Comparison of ENCODE assay signal across 9 cellular contexts in the genomic region with DNA sequence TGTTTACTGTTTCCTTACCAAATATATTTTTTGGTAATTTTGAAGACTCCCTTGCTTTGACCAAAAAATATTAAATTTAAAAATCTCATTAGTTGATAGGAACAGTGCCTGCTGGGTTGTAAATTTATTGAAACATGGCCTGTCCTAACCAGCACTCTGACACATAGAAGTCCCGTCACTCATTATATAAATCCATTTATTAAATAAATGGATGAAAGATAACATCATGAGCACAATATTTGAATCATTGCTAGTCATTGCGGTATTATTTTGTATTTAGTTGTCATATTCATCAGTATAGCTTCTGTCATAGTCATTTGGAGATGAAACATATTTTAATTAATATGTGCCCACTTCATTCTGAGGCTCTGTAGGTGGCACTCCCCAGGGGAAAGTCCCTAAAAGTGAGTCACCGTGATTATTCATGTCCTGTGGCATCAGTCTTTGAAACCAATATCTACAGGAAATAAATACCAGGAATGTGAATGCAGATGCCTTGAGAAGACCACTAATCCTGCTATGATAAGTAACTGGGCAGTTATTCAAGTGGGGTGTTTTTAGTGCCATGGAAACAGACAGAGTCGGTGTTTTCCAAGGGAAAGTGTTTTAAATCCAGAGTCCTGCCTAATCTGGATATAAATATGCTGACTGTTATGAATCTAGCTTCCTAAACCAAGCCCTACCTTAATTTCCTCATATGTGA.
DNase-seq lines count a peak whose midpoint lies in the region; ATAC-seq and TF ChIP-seq lines count a peak whose summit lies in the region.
"Had no signal": no experiment of that assay in that cellular context is flagged by ENCODE, and none has a peak within 500 bp of the region (broad histone marks: within the 10 kb centered on the region; RNA-seq: fewer than 3 reads in every experiment).

No MANE protein-coding gene starts in this region.

- ATAC-seq in activated CD4-positive, alpha-beta T cell treated with anti-CD3 and anti-CD28 coated beads for 36 hours = peak; percentile 74
- ATAC-seq in HG03439 (IDR thresholded peaks at IDR 0.05; ENCODE audit: unreplicated experiment) = no peak
- no peak for ATAC-seq in HG02981 (IDR thresholded peaks at IDR 0.05; ENCODE audit: unreplicated experiment)

- TF ChIP-seq CTCF in fibroblast of pulmonary artery (IDR thresholded peaks at IDR 0.05; ENCODE audit: low read length, missing control alignments) = no peak

- CTCF ChIA-PET in activated CD4-positive, alpha-beta T cell treated with anti-CD3 and anti-CD28 coated beads for 36 hours (lab: Charles Lee) = interaction anchor here (1.6 to 1.7 kb wide), 2 partner anchors 11 to 176 kb away, joined by 5 read pairs; no protein-coding TSS in a partner anchor
- CTCF ChIA-PET in activated CD4-positive, alpha-beta T cell treated with anti-CD3 and anti-CD28 coated beads, Interleukin-2, amount 10 ng/mL, durations not matched to agents 7 days and 5 days (lab: Charles Lee) = interaction anchor here (1.8 kb wide), 1 partner anchor 8 kb away, joined by 4 read pairs; no protein-coding TSS in a partner anchor

- no peaks in the 10 kb centered on the region for H3K9me3 Mint-ChIP-seq in activated CD4-positive, alpha-beta T cell treated with anti-CD3 and anti-CD28 coated beads for 36 hours (ENCODE audit: low read depth)
- no peaks in the 10 kb centered on the region for H3K9me3 Mint-ChIP-seq in activated CD4-positive, alpha-beta T cell treated with anti-CD3 and anti-CD28 coated beads, Interleukin-2, amount 10 ng/mL, durations not matched to agents 7 days and 5 days
- H3K9me3 Mint-ChIP-seq: CD8-positive, alpha-beta memory T cell had no signal

- POLR2A ChIA-PET in activated CD4-positive, alpha-beta T cell treated with anti-CD3 and anti-CD28 coated beads for 36 hours (lab: Charles Lee) = no interaction called here
- POLR2A ChIA-PET in activated CD4-positive, alpha-beta T cell treated with anti-CD3 and anti-CD28 coated beads, Interleukin-2, amount 10 ng/mL, durations not matched to agents 7 days and 5 days (lab: Charles Lee) = no interaction called here

- intact Hi-C loops in activated CD4-positive, alpha-beta T cell treated with anti-CD3 and anti-CD28 coated beads for 36 hours (cut with DNase I, micrococcal nuclease) = loop anchor here (1.0 to 10.0 kb wide), 13 partner anchors 9 to 1175 kb away; partner anchors contain the start of genes DUSP10 (in 1 of the 2), MIA3 (in 1 of the 2) and RAB3GAP2 (in 1 of the 2)

- peaks cover 40% of the 10 kb centered on the region for H3K4me1 Mint-ChIP-seq in activated CD4-positive, alpha-beta T cell treated with anti-CD3 and anti-CD28 coated beads for 36 hours
- H3K4me1 Mint-ChIP-seq in activated CD4-positive, alpha-beta T cell treated with anti-CD3 and anti-CD28 coated beads, Interleukin-2, amount 10 ng/mL, durations not matched to agents 7 days and 5 days = peaks cover 25% of the 10 kb centered on the region

- H3K27me3 Mint-ChIP-seq in activated CD4-positive, alpha-beta T cell treated with anti-CD3 and anti-CD28 coated beads for 36 hours = peaks cover 8% of the 10 kb centered on the region
- H3K27me3 Mint-ChIP-seq in activated CD4-positive, alpha-beta T cell treated with anti-CD3 and anti-CD28 coated beads, Interleukin-2, amount 10 ng/mL, durations not matched to agents 7 days and 5 days = peaks cover 7% of the 10 kb centered on the region

- peak; percentile 61 for DNase-seq in activated CD4-positive, alpha-beta T cell treated with anti-CD3 and anti-CD28 coated beads for 36 hours
- no peak for DNase-seq in activated CD4-positive, alpha-beta T cell treated with anti-CD3 and anti-CD28 coated beads, Interleukin-2, amount 10 ng/mL, durations not matched to agents 7 days and 5 days
- peak; percentile 41 for DNase-seq in activated CD4-positive, alpha-beta T cell treated with anti-CD3 and anti-CD28 coated beads for 4 hours
- DNase-seq in fibroblast of pulmonary artery (ENCODE audit: low read depth) (peak; percentile 94), NOMO-1 treated with dmso at 0.1 percent for 144 hours (lab: John Stamatoyannopoulos, UW; ENCODE audit: unreplicated experiment) (no peak)
- DNase-seq in stimulated activated CD4-positive, alpha-beta T cell treated with anti-CD3 and anti-CD28 coated beads, Interleukin-1b, Interleukin-23, amount 100 ng/mL, for 24 hours (ENCODE audit: low read depth in 4 of 4, low spot score in 1 of 4) = peak in 3 of 4 experiments; percentile 14 to 33 (median 28)

- H3K27ac Mint-ChIP-seq in activated CD4-positive, alpha-beta T cell treated with anti-CD3 and anti-CD28 coated beads for 36 hours = peak overlapping the region; percentile 78
- no peak overlapping the region for H3K27ac Mint-ChIP-seq in activated CD4-positive, alpha-beta T cell treated with anti-CD3 and anti-CD28 coated beads, Interleukin-2, amount 10 ng/mL, durations not matched to agents 7 days and 5 days

- H3K36me3 Mint-ChIP-seq in activated CD4-positive, alpha-beta T cell treated with anti-CD3 and anti-CD28 coated beads for 36 hours (ENCODE audit: low read depth) = no peaks in the 10 kb centered on the region
- H3K36me3 Mint-ChIP-seq in activated CD4-positive, alpha-beta T cell treated with anti-CD3 and anti-CD28 coated beads, Interleukin-2, amount 10 ng/mL, durations not matched to agents 7 days and 5 days (ENCODE audit: low read depth) = no peaks in the 10 kb centered on the region
- H3K36me3 Mint-ChIP-seq: CD8-positive, alpha-beta memory T cell had no signal

- H3K4me3 ChIP-seq in fibroblast of pulmonary artery (replicated peaks; ENCODE audit: low read depth, low read length) = no peak overlapping the region

- peak overlapping the region; percentile 35 for H3K4me3 Mint-ChIP-seq in activated CD4-positive, alpha-beta T cell treated with anti-CD3 and anti-CD28 coated beads for 36 hours
- no peak overlapping the region for H3K4me3 Mint-ChIP-seq in activated CD4-positive, alpha-beta T cell treated with anti-CD3 and anti-CD28 coated beads, Interleukin-2, amount 10 ng/mL, durations not matched to agents 7 days and 5 days

Comparison
In these comparisons a context has a peak if more than half of its experiments do, and no peak if none do; other contexts are left out.
1. DNase-seq: peak in activated CD4-positive, alpha-beta T cell treated with anti-CD3 and anti-CD28 coated beads for 36 hours (single experiment), activated CD4-positive, alpha-beta T cell treated with anti-CD3 and anti-CD28 coated beads for 4 hours (2 of 2), fibroblast of pulmonary artery (single experiment) and stimulated activated CD4-positive, alpha-beta T cell treated with anti-CD3 and anti-CD28 coated beads, Interleukin-1b, Interleukin-23, amount 100 ng/mL, for 24 hours (3 of 4); none in activated CD4-positive, alpha-beta T cell treated with anti-CD3 and anti-CD28 coated beads, Interleukin-2, amount 10 ng/mL, durations not matched to agents 7 days and 5 days (single experiment) and NOMO-1 treated with dmso at 0.1 percent for 144 hours (single experiment).